Comparison of ENCODE assay signal across 8 cellular contexts in genomic region chr7:112390945-112391821, GRCh38. TPM values are rescaled to one million over a fixed set of nuclear protein-coding genes. Genes with fewer than 3 reads are reported as not detected.
DNase-seq lines count a peak whose midpoint lies in the region; ATAC-seq and TF ChIP-seq lines count a peak whose summit lies in the region.
"Not testable (repeated sequence)": the region's sequence is repeated elsewhere in the genome, so short reads cannot be mapped to it uniquely, and the experiment has no call there.

No MANE protein-coding gene starts in this region.

- H3K27me3 ChIP-seq in BJ (ENCODE audit: control insufficient read depth, insufficient read depth, low read length): not testable (repeated sequence)

- not testable (repeated sequence) for TF ChIP-seq CTCF in BJ (IDR thresholded peaks at IDR 0.05; ENCODE audit: insufficient read depth, low read depth, low read length); astrocyte of the cerebellum (IDR thresholded peaks at IDR 0.05; ENCODE audit: low read depth, low read length, missing control alignments); nephron progenitor cell (IDR thresholded peaks at IDR 0.05)

- H3K4me1 Mint-ChIP-seq in nephron progenitor cell: peaks cover 15% of the 10 kb centered on the region

- H3K36me3 Mint-ChIP-seq in nephron progenitor cell (ENCODE audit: low read depth): not testable (repeated sequence)

- not testable (repeated sequence) for H3K9me3 Mint-ChIP-seq in nephron progenitor cell

- peak; percentile 73 for ATAC-seq in Right ventricle myocardium inferior

- H3K27me3 Mint-ChIP-seq in nephron progenitor cell (ENCODE audit: low read depth, poor library complexity): peaks cover 12% of the 10 kb centered on the region

- intact Hi-C loops in Right ventricle myocardium inferior (cut with DNase I): loop anchor here (2.0 kb wide), 1 partner anchor 184 kb away; the partner anchor contains the start of genes DOCK4 and ZNF277

- not testable (repeated sequence) for H3K36me3 ChIP-seq in BJ (ENCODE audit: control insufficient read depth, insufficient read depth, low read length)

- H3K4me3 ChIP-seq in BJ (ENCODE audit: low read depth, low read length): peak overlapping the region; percentile 52
- H3K4me3 ChIP-seq in astrocyte of the cerebellum (ENCODE audit: low read depth, low read length): peak overlapping the region; percentile 54

- POLR2A ChIA-PET in BJ (lab: Charles Lee): interaction anchor here (0.6 kb wide), 1 partner anchor 243 kb away, joined by 3 read pairs; no protein-coding TSS in a partner anchor

- peak overlapping the region; percentile 81 for H3K4me3 Mint-ChIP-seq in nephron progenitor cell

- H3K27ac Mint-ChIP-seq in nephron progenitor cell: not testable (repeated sequence)

- DNase-seq in BJ (ENCODE audit: low read depth); astrocyte of the cerebellum (ENCODE audit: low read depth): not testable (repeated sequence)
- peak; percentile 42 for DNase-seq in HT1080 (ENCODE audit: low read depth)
- peak; percentile 58 for DNase-seq in NCI-H748 (lab: John Stamatoyannopoulos, UW; ENCODE audit: unreplicated experiment)
- peak; percentile 42 for DNase-seq in activated CD4-positive, CD25-positive, alpha-beta regulatory T cell treated with anti-CD3 and anti-CD28 coated beads, Interleukin-2, amount 50 U/mL, for 72 hours
- DNase-seq in Right ventricle myocardium inferior (ENCODE audit: missing footprints): peak; percentile 79
- peak; percentile 46 for DNase-seq in nephron progenitor cell
- DNase-seq in stimulated activated CD8-positive, alpha-beta memory T cell treated with anti-CD3 and anti-CD28 coated beads, Interleukin-15, amount 100 ng/mL, for 1 hour (ENCODE audit: low read depth): peak; percentile 15

- in situ Hi-C loops in astrocyte of the cerebellum (cut with HindIII; ENCODE audit: low sequenced_read_pairs): not testable (repeated sequence)

- CTCF ChIA-PET in BJ (lab: Yijun Ruan, JAX): not testable (repeated sequence)

RNA-seq across cellular contexts. Expression of gene IFRD1, which starts 59.1 kb away (rescaled TPM):
- 24.2 and 39.6 TPM in 2 replicates for polyA plus RNA-seq in BJ (2011; rRNA removed)
- polyA minus RNA-seq in BJ (2011; rRNA and poly(A)+ RNA removed): 16.1 and 19.6 TPM in 2 replicates
- 33.7 and 35.7 TPM in 2 replicates for total RNA-seq in HT1080 (2014; rRNA removed; shearing (Covaris generic))
- polyA plus RNA-seq in HT1080 (2015; cell fraction: cytosol; rRNA removed): 39.2 and 45.8 TPM in 2 replicates
- 73.0 and 80.3 TPM in 2 replicates for polyA plus RNA-seq in HT1080 (2015; cell fraction: nucleus; rRNA removed)
- total RNA-seq in Right ventricle myocardium inferior: 17.8 TPM
